In genomic region chr20:17875981-17876385, GRCh38 we compare ENCODE assay signal across 12 cellular contexts.
DNase-seq lines count a peak whose midpoint lies in the region; ATAC-seq and TF ChIP-seq lines count a peak whose summit lies in the region.
"Had no signal": no experiment of that assay in that cellular context is flagged by ENCODE, and none has a peak within 500 bp of the region (broad histone marks: within the 10 kb centered on the region; RNA-seq: fewer than 3 reads in every experiment).

No MANE protein-coding gene starts in this region.

- TF ChIP-seq CTCF in colonic mucosa (IDR thresholded peaks at IDR 0.05) (no peak), mucosa of descending colon (IDR thresholded peaks at IDR 0.05) (no peak), stomach (IDR thresholded peaks at IDR 0.05) (no peak)

- no peak for DNase-seq in NT2/D1 (ENCODE audit: low read depth, low spot score)
- DNase-seq in colonic mucosa = no peak
- peak in 2 of 3 donors; percentile 48 to 53 for DNase-seq in mucosa of descending colon
- no peak for DNase-seq in stomach
- DNase-seq in NCI-H748 (lab: John Stamatoyannopoulos, UW; ENCODE audit: unreplicated experiment) = no peak
- no peak for DNase-seq in foreskin melanocyte
- DNase-seq in Ammon's horn (ENCODE audit: low spot score) = no peak
- DNase-seq in mesenteric fat pad (ENCODE audit: low spot score) = no peak
- DNase-seq: activated T-cell treated with anti-CD3 and anti-CD28 coated beads, Interleukin-2, amount 50 U/mL, for 4 hours; NCI-H526 treated with DMSO at 0.1 percent for 48 hours; SHP77 treated with DMSO at 0.1 percent for 48 hours had no signal

- H3K27ac ChIP-seq in colonic mucosa (peak overlapping the region; percentile 94), stomach (peak overlapping the region; percentile 68 to 88 (median 85))

- no peak overlapping the region for H3K4me3 ChIP-seq in NT2/D1 (ENCODE audit: insufficient read length, low read depth)
- H3K4me3 ChIP-seq in colonic mucosa = no peak overlapping the region
- H3K4me3 ChIP-seq in mucosa of descending colon = no peak overlapping the region
- no peak overlapping the region for H3K4me3 ChIP-seq in stomach

- H3K27me3 ChIP-seq in NT2/D1 (ENCODE audit: insufficient read depth, insufficient read length) (no peaks in the 10 kb centered on the region), colonic mucosa (no peaks in the 10 kb centered on the region), stomach (no peaks in the 10 kb centered on the region)

- H3K4me1 ChIP-seq in NT2/D1 (ENCODE audit: insufficient read depth, insufficient read length) = peaks cover 11% of the 10 kb centered on the region
- H3K4me1 ChIP-seq in colonic mucosa = peaks cover 24% of the 10 kb centered on the region
- peaks cover 58% of the 10 kb centered on the region for H3K4me1 ChIP-seq in mucosa of descending colon (ENCODE audit: low read depth)
- peaks cover 32 to 68% (median 40%) of the 10 kb centered on the region in 4 donors for H3K4me1 ChIP-seq in stomach

- intact Hi-C loops in colonic mucosa (cut with DNase I) = no loop called here
- intact Hi-C loops in mucosa of descending colon (cut with DNase I, micrococcal nuclease) = no loop called here
- intact Hi-C loops in stomach (cut with DNase I; ENCODE audit: low total_unique reads) = no loop called here

- WGBS in stomach, 5 donors = 18 to 38% (median 34%) methylated on average over 8 to 10 of the region's 10 CpGs

- ATAC-seq in mucosa of descending colon = no peak
- ATAC-seq: activated T-cell treated with anti-CD3 and anti-CD28 coated beads, Interleukin-2, amount 50 U/mL, for 4 hours had no signal

- H3K9ac ChIP-seq in NT2/D1 (ENCODE audit: insufficient read length, low read depth) (peak overlapping the region; percentile 43), colonic mucosa (ENCODE audit: low read depth in 2 of 2, low read length in 2 of 2) (peak overlapping the region; percentile 41 to 71)

- TF ChIP-seq POLR2A in stomach (IDR thresholded peaks at IDR 0.05) = no peak

- H3K36me3 ChIP-seq in NT2/D1 (ENCODE audit: insufficient read depth, insufficient read length, low read length) (no peaks in the 10 kb centered on the region), colonic mucosa (no peaks in the 10 kb centered on the region), mucosa of descending colon (ENCODE audit: low read depth) (no peaks in the 10 kb centered on the region), stomach (no peaks in the 10 kb centered on the region)

- H3K9me3 ChIP-seq in NT2/D1 (ENCODE audit: insufficient read depth, low read length) (no peaks in the 10 kb centered on the region), colonic mucosa (no peaks in the 10 kb centered on the region), mucosa of descending colon (no peaks in the 10 kb centered on the region), stomach (no peaks in the 10 kb centered on the region)
- H3K9me3 ChIP-seq: Caco-2 had no signal

- no peak for TF ChIP-seq EP300 in stomach (IDR thresholded peaks at IDR 0.05)

Comparison
In these comparisons a context has a peak if more than half of its experiments do, and no peak if none do; other contexts are left out.
1. DNase-seq: peak in mucosa of descending colon (2 of 3); none in NT2/D1 (single experiment), colonic mucosa (single experiment), stomach (single experiment), NCI-H748 (single experiment), foreskin melanocyte (single experiment), Ammon's horn (single experiment) and mesenteric fat pad (single experiment).